In genomic region chr12:125183187-125184067, GRCh38 we compare ENCODE assay signal across 8 cellular contexts.
DNase-seq lines count a peak whose midpoint lies in the region; ATAC-seq and TF ChIP-seq lines count a peak whose summit lies in the region.

No MANE protein-coding gene starts in this region.

- TF ChIP-seq CTCF in WI38 (IDR thresholded peaks at IDR 0.05; ENCODE audit: low read depth, low read length) (peak; percentile 99), cardiac fibroblast (IDR thresholded peaks at IDR 0.05; ENCODE audit: low read depth, low read length) (peak; percentile 99)

- peak; percentile 66 for ATAC-seq in HG02852 (IDR thresholded peaks at IDR 0.05; ENCODE audit: unreplicated experiment)

- H3K4me3 ChIP-seq in WI38 (ENCODE audit: low read depth, low read length) (no peak overlapping the region), cardiac fibroblast (replicated peaks in 1 of 2; ENCODE audit: low read depth in 2 of 2, low read length in 2 of 2) (no peak overlapping the region)

- DNase-seq in SKM-1 treated with dmso at 0.1 percent for 144 hours (lab: John Stamatoyannopoulos, UW; ENCODE audit: unreplicated experiment) (peak; percentile 2), SKM-1 (lab: John Stamatoyannopoulos, UW; ENCODE audit: unreplicated experiment) (no peak), NCI-H2029 treated with DMSO at 0.1 percent for 48 hours (lab: John Stamatoyannopoulos, UW) (peak; percentile 38), cardiac fibroblast (ENCODE audit: low read depth in 2 of 2) (peak; percentile 76 to 81), kidney tubule cell (ENCODE audit: low spot score) (peak; percentile 71)
- peak; percentile 64 for DNase-seq in stimulated activated CD4-positive, alpha-beta T cell treated with anti-CD3 and anti-CD28 coated beads, Interleukin-2, amount 100 ng/mL, for 4 hours (ENCODE audit: low read depth)
